16 cellular contexts compared by ENCODE assay signal in the genomic region with DNA sequence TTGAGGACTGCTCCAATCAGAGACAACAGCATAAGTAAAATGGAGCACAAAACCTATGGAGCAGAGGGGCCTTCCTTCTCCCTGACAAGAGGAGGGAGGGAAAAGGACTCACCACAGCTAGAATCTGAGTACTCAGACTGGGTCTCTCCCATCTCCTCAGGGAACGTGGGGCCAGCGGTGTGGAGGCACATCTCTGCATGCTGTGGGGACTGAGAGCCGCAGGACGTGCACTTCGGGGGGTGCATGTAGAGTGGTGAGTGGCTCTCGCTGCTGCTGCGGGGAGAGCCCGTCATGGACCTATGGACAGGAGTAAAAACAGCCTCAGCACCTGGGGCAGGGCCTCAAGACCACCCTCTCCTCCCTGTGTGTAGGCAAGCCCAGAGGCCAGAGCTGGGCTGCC. TPM values are rescaled to one million over a fixed set of nuclear protein-coding genes. Genes with fewer than 3 reads are reported as not detected.
DNase-seq lines count a peak whose midpoint lies in the region; ATAC-seq and TF ChIP-seq lines count a peak whose summit lies in the region.
"Had no signal": no experiment of that assay in that cellular context is flagged by ENCODE, and none has a peak within 500 bp of the region (broad histone marks: within the 10 kb centered on the region; RNA-seq: fewer than 3 reads in every experiment).

No MANE protein-coding gene starts in this region.

- peaks cover 57% of the 10 kb centered on the region for H3F3A ChIP-seq in OCI-LY1 (ENCODE audit: insufficient read depth, low read length)

- peaks cover 100% of the 10 kb centered on the region for H3K36me3 ChIP-seq in BLaER1
- peaks cover 100% of the 10 kb centered on the region for H3K36me3 ChIP-seq in OCI-LY1 (ENCODE audit: insufficient read depth, low read length)
- peaks cover 8 to 31% of the 10 kb centered on the region in 2 donors for H3K36me3 ChIP-seq in aorta (ENCODE audit: control insufficient read depth in 1 of 2, insufficient read depth in 2 of 2, low read length in 1 of 2)

- TF ChIP-seq CTCF in OCI-LY1 (IDR thresholded peaks at IDR 0.05; ENCODE audit: low read length) = no peak

- H2AFZ ChIP-seq in OCI-LY1 (ENCODE audit: low read length) = no peak overlapping the region
- H2AFZ ChIP-seq: GM23248 had no signal

- H3K4me3 ChIP-seq in BLaER1 (no peak overlapping the region), OCI-LY1 (ENCODE audit: low read depth, low read length, poor library complexity, severe bottlenecking) (no peak overlapping the region), aorta (ENCODE audit: low read length in 2 of 2) (no peak overlapping the region)
- H3K4me3 ChIP-seq: GM23248, HAP-1 had no signal

- 0 out of 2 replicates have a peak overlapping the region, but pooled peaks have one; percentile 15 for H3K9ac ChIP-seq in BLaER1
- H3K9ac ChIP-seq in OCI-LY1 (ENCODE audit: low read length) = no peak overlapping the region
- H3K9ac ChIP-seq: GM23248 had no signal

- H3K27ac ChIP-seq in BLaER1 (0 out of 2 replicates have a peak overlapping the region, but pooled peaks have one; percentile 49), OCI-LY1 (ENCODE audit: low read depth, low read length, poor library complexity, severe bottlenecking) (peak overlapping the region; percentile 40), aorta (ENCODE audit: low read depth in 1 of 2, low read length in 2 of 2) (no peak overlapping the region)
- H3K27ac ChIP-seq: C4-2B, GM23248 had no signal

- intact Hi-C loops in sciatic nerve (cut with DNase I) = loop anchor here (10.0 kb wide), 1 partner anchor 1407 kb away; no protein-coding TSS in a partner anchor
- intact Hi-C loops in aorta (cut with DNase I) = no loop called here

- H3K27me3 ChIP-seq in BLaER1 (no peaks in the 10 kb centered on the region), OCI-LY1 (ENCODE audit: insufficient read depth, low read length) (no peaks in the 10 kb centered on the region), aorta (ENCODE audit: control insufficient read depth in 1 of 2, insufficient read depth in 2 of 2, low read length in 1 of 2) (no peaks in the 10 kb centered on the region)
- H3K27me3 ChIP-seq: BE2C had no signal

- no peak overlapping the region for H3K4me2 ChIP-seq in BLaER1
- H3K4me2 ChIP-seq in OCI-LY1 (ENCODE audit: low read length) = no peak overlapping the region

- H3K4me1 ChIP-seq in BLaER1 = peaks cover 20% of the 10 kb centered on the region
- peaks cover 23% of the 10 kb centered on the region for H3K4me1 ChIP-seq in OCI-LY1 (ENCODE audit: insufficient read depth, low read length, severe bottlenecking)
- H3K4me1 ChIP-seq in aorta (ENCODE audit: control insufficient read depth in 1 of 2, insufficient read depth in 2 of 2, low read length in 2 of 2) = no peaks in the 10 kb centered on the region
- H3K4me1 ChIP-seq: BE2C, Caco-2, HAP-1 had no signal

- DNase-seq in sciatic nerve (ENCODE audit: low spot score) (no peak), aorta (no peak), NCI-H2196 (lab: John Stamatoyannopoulos, UW; ENCODE audit: unreplicated experiment) (no peak), AG08395 (ENCODE audit: low spot score) (no peak)
- DNase-seq: BE2C; Caco-2; CD4-positive, alpha-beta T cell; GM23248 had no signal

- H3K79me2 ChIP-seq in OCI-LY1 (ENCODE audit: insufficient read depth, low read length) = no peaks in the 10 kb centered on the region

- H3K9me3 ChIP-seq in BLaER1 (no peaks in the 10 kb centered on the region), OCI-LY1 (ENCODE audit: low read length) (no peaks in the 10 kb centered on the region), aorta (ENCODE audit: control insufficient read depth, low read length) (no peaks in the 10 kb centered on the region)
- H3K9me3 ChIP-seq: BE2C, Caco-2, HAP-1 had no signal

- WGBS in aorta, 2 donors = 93 to 95% methylated on average over 8 of the region's 8 CpGs

- peak; percentile 2 for ATAC-seq in sciatic nerve
- ATAC-seq in aorta (ENCODE audit: low FRiP score) = peak; percentile 5

- no peaks in the 10 kb centered on the region for H3K9me2 ChIP-seq in OCI-LY1 (ENCODE audit: low read depth, low read length)

- peaks cover 100% of the 10 kb centered on the region for H4K20me1 ChIP-seq in BLaER1
- no peaks in the 10 kb centered on the region for H4K20me1 ChIP-seq in OCI-LY1 (ENCODE audit: insufficient read depth, low read length)

RNA-seq across cellular contexts. Expression of gene BCL6, which starts 17.0 kb away (rescaled TPM):
- 188 TPM for total RNA-seq in sciatic nerve
- total RNA-seq in aorta = 100 to 1,000 TPM; 136 to 154 TPM
- polyA plus RNA-seq in aorta = 10 to 100 TPM; 16.7 to 60.8 TPM

RNA-seq across cellular contexts. Expression of gene RTP2, which starts 25.9 kb away (rescaled TPM):
- total RNA-seq in sciatic nerve = not detected
- total RNA-seq in aorta = not detected
- not detected for polyA plus RNA-seq in aorta
- total RNA-seq: A172; Caco-2; CD4-positive, alpha-beta T cell; GM23248; H4; HT1080 had no signal
- polyA plus RNA-seq: GM23248, IgD-negative memory B cell had no signal

RNA-seq across cellular contexts. Expression of gene SST, which starts 58.1 kb away (rescaled TPM):
- not detected for total RNA-seq in sciatic nerve
- total RNA-seq in aorta = not detected
- polyA plus RNA-seq in aorta = 1 to 10 TPM in 1 of 2 donors, under 1 TPM in 1; 0.74 to 6.1 TPM
- total RNA-seq: A172; Caco-2; CD4-positive, alpha-beta T cell; GM23248; H4; HT1080 had no signal
- polyA plus RNA-seq: IgD-negative memory B cell had no signal

Comparison
In these comparisons a context has a peak if more than half of its experiments do, and no peak if none do; other contexts are left out.
1. H3K27ac ChIP-seq: peak in BLaER1 (single experiment) and OCI-LY1 (single experiment); none in aorta (0 of 2).